In the genomic region with DNA sequence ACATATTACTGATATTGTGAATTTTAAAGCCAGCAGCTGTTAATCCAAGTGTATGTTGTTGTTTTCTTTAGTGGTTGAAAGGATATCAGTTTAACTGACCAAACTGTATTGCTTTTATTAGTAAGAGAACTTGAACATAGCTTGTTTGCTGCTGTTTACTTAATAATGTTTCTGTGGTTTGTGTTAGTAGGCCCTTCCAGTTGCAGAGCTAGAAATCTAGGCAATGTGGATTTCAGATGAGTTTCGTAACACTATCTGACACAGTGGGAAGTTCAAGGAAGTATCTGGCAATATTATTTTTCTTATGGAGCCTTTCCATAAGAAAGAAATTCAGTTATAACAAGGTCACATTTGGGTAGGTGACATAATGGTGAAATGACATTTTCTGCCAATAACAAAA, we compare ENCODE assay signal across 1 cellular context.
TF ChIP-seq lines count a peak whose summit lies in the region.

No MANE protein-coding gene starts in this region.

TF ChIP-seq in IMR-90, 13 proteins besides CTCF, POLR2A, EP300 and RAD21:
- no peak for TF ChIP-seq BHLHE40 (IDR thresholded peaks at IDR 0.05; ENCODE audit: low read depth, low read length)
- no peak for TF ChIP-seq ELK1 (IDR thresholded peaks at IDR 0.05; ENCODE audit: borderline replicate concordance, low read depth, low read length)
- no peak for TF ChIP-seq CHD1 (IDR thresholded peaks at IDR 0.05; ENCODE audit: low read depth, low read length)
- TF ChIP-seq FOS (IDR thresholded peaks at IDR 0.05; ENCODE audit: low read depth, low read length): no peak
- TF ChIP-seq RFX5 (IDR thresholded peaks at IDR 0.05; ENCODE audit: low read depth, low read length): no peak
- no peak for TF ChIP-seq NFE2L2 (IDR thresholded peaks at IDR 0.05; ENCODE audit: low read depth, low read length)
- TF ChIP-seq, protein P1, sequence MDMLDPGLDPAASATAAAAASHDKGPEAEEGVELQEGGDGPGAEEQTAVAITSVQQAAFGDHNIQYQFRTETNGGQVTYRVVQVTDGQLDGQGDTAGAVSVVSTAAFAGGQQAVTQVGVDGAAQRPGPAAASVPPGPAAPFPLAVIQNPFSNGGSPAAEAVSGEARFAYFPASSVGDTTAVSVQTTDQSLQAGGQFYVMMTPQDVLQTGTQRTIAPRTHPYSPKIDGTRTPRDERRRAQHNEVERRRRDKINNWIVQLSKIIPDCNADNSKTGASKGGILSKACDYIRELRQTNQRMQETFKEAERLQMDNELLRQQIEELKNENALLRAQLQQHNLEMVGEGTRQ (IDR thresholded peaks at IDR 0.05; ENCODE audit: low read depth, low read length): no peak
- TF ChIP-seq CEBPB (IDR thresholded peaks at IDR 0.05; ENCODE audit: low read depth, low read length): no peak
- TF ChIP-seq MXI1 (IDR thresholded peaks at IDR 0.05; ENCODE audit: borderline replicate concordance, low read depth, low read length): no peak
- TF ChIP-seq RCOR1 (IDR thresholded peaks at IDR 0.05; ENCODE audit: insufficient replicate concordance, low read length): no peak
- TF ChIP-seq SMC3 (IDR thresholded peaks at IDR 0.05; ENCODE audit: low read depth, low read length): no peak
- TF ChIP-seq MAZ (IDR thresholded peaks at IDR 0.05; ENCODE audit: borderline replicate concordance, low read depth, low read length): no peak
- TF ChIP-seq MAFK (IDR thresholded peaks at IDR 0.05; ENCODE audit: low read depth, low read length): no peak
